In the genomic region with DNA sequence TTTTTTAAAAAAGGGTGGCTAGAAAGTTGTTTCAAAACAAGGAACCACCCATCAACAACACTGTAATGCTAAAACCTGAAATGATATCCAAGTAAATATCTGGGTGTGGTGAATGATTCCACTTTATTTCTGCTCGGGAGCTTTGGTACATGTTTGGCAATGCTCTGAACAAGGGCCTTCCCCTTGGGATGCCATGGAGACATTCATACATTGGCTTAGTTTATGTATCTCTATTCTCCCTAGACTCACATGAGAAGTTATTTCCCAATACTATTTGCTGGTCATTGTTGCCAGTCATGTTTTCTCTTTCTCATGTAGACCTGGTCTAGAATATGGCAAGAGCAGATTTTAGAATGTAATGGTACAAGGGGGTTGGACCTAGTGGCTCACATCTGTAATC, we compare ENCODE assay signal across 16 cellular contexts. TPM values are rescaled to one million over a fixed set of nuclear protein-coding genes. Genes with fewer than 3 reads are reported as not detected.
DNase-seq lines count a peak whose midpoint lies in the region; ATAC-seq, FAIRE-seq and TF ChIP-seq lines count a peak whose summit lies in the region.
"Had no signal": no experiment of that assay in that cellular context is flagged by ENCODE, and none has a peak within 500 bp of the region (broad histone marks: within the 10 kb centered on the region; RNA-seq: fewer than 3 reads in every experiment).

No MANE protein-coding gene starts in this region.

- ATAC-seq in A549 (no peak), gastroesophageal sphincter (peak; percentile 60), gastrocnemius medialis (peak; percentile 30 to 49), HG03457 (IDR thresholded peaks at IDR 0.05; ENCODE audit: unreplicated experiment) (no peak), HG03135 (IDR thresholded peaks at IDR 0.05; ENCODE audit: unreplicated experiment) (no peak)

- H3K9me3 ChIP-seq in A549 (no peaks in the 10 kb centered on the region), gastroesophageal sphincter (peaks cover 0 to 6% (median 0%) of the 10 kb centered on the region in 3 donors), gastrocnemius medialis (no peaks in the 10 kb centered on the region), MM.1S (replicated peaks; ENCODE audit: insufficient read depth, low read length) (no peaks in the 10 kb centered on the region)

- H3K4me1 Mint-ChIP-seq in activated CD4-positive, alpha-beta T cell treated with anti-CD3 and anti-CD28 coated beads, Interleukin-2, amount 10 ng/mL, durations not matched to agents 7 days and 5 days = peaks cover 5% of the 10 kb centered on the region

- POLR2A ChIA-PET in A549 (lab: Yijun Ruan, JAX) = no interaction called here
- POLR2A ChIA-PET in activated CD4-positive, alpha-beta T cell treated with anti-CD3 and anti-CD28 coated beads, Interleukin-2, amount 10 ng/mL, durations not matched to agents 7 days and 5 days (lab: Charles Lee) = no interaction called here

- no peaks in the 10 kb centered on the region for H4K20me1 ChIP-seq in MM.1S (ENCODE audit: insufficient read depth, low read length)
- H4K20me1 ChIP-seq: BLaER1 treated with 17β-estradiol and CSF1 and Interleukin-3, amounts not matched to agents 10 nM and 100 nM had no signal

- no peak overlapping the region for H2AFZ ChIP-seq in MM.1S (ENCODE audit: low read length)

- H3K27ac ChIP-seq in A549 (no peak overlapping the region), coronary artery (peak overlapping the region in 1 of 2 donors; percentile 32), gastroesophageal sphincter (no peak overlapping the region), gastrocnemius medialis (no peak overlapping the region), MM.1S (ENCODE audit: low read length) (no peak overlapping the region)
- H3K27ac ChIP-seq: 22Rv1; BLaER1 treated with 17β-estradiol and CSF1 and Interleukin-3, amounts not matched to agents 10 nM and 100 nM had no signal

- no peak overlapping the region for H3K4me3 Mint-ChIP-seq in activated CD4-positive, alpha-beta T cell treated with anti-CD3 and anti-CD28 coated beads, Interleukin-2, amount 10 ng/mL, durations not matched to agents 7 days and 5 days
- H3K4me3 Mint-ChIP-seq: CD4-positive, CD25-positive, alpha-beta regulatory T cell; HFFc6 had no signal

- H3K36me3 Mint-ChIP-seq in activated CD4-positive, alpha-beta T cell treated with anti-CD3 and anti-CD28 coated beads, Interleukin-2, amount 10 ng/mL, durations not matched to agents 7 days and 5 days (ENCODE audit: low read depth) = peaks cover 3% of the 10 kb centered on the region

- H3K9me2 ChIP-seq in MM.1S (replicated peaks; ENCODE audit: insufficient read depth, low read length) = no peaks in the 10 kb centered on the region

- TF ChIP-seq POLR2A in A549 (IDR thresholded peaks at IDR 0.05; ENCODE audit: low read length) (no peak), gastroesophageal sphincter (IDR thresholded peaks at IDR 0.05) (no peak), gastrocnemius medialis (IDR thresholded peaks at IDR 0.05) (no peak)

- no peak for DNase-seq in A549 (ENCODE audit: low read depth in 1 of 2, low spot score in 1 of 2)
- DNase-seq in coronary artery (ENCODE audit: low spot score) = peak; percentile 22
- no peak for DNase-seq in gastrocnemius medialis
- DNase-seq in MM.1S = no peak
- DNase-seq in activated CD4-positive, alpha-beta T cell treated with anti-CD3 and anti-CD28 coated beads, Interleukin-2, amount 10 ng/mL, durations not matched to agents 7 days and 5 days = no peak
- DNase-seq: ACHN; CD4-positive, CD25-positive, alpha-beta regulatory T cell; DMS53; GF-D8; HCEC 1CT; HFFc6 had no signal

- H3K27ac Mint-ChIP-seq in activated CD4-positive, alpha-beta T cell treated with anti-CD3 and anti-CD28 coated beads, Interleukin-2, amount 10 ng/mL, durations not matched to agents 7 days and 5 days = no peak overlapping the region
- H3K27ac Mint-ChIP-seq: CD4-positive, CD25-positive, alpha-beta regulatory T cell had no signal

- CTCF ChIA-PET in A549 (lab: Yijun Ruan, JAX) = interaction anchor here (0.9 kb wide), 1 partner anchor 17 kb away, joined by 3 read pairs; no protein-coding TSS in a partner anchor
- CTCF ChIA-PET in activated CD4-positive, alpha-beta T cell treated with anti-CD3 and anti-CD28 coated beads, Interleukin-2, amount 10 ng/mL, durations not matched to agents 7 days and 5 days (lab: Charles Lee) = no interaction called here

- 100% methylated on average over 1 of the region's 1 CpG for WGBS in A549 (ENCODE audit: missing lambda C conversion rate)
- WGBS in gastroesophageal sphincter (ENCODE audit: low coverage in 1 of 2), 2 donors = 67 to 75% methylated on average over 1 of the region's 1 CpG

- H3K27me3 Mint-ChIP-seq in activated CD4-positive, alpha-beta T cell treated with anti-CD3 and anti-CD28 coated beads, Interleukin-2, amount 10 ng/mL, durations not matched to agents 7 days and 5 days = no peaks in the 10 kb centered on the region

- peaks cover 20% of the 10 kb centered on the region for H3K9me3 Mint-ChIP-seq in activated CD4-positive, alpha-beta T cell treated with anti-CD3 and anti-CD28 coated beads, Interleukin-2, amount 10 ng/mL, durations not matched to agents 7 days and 5 days

- H3K27me3 ChIP-seq in gastroesophageal sphincter (no peaks in the 10 kb centered on the region), gastrocnemius medialis (no peaks in the 10 kb centered on the region), MM.1S (replicated peaks; ENCODE audit: insufficient read depth, low read length) (no peaks in the 10 kb centered on the region)
- H3K27me3 ChIP-seq: BLaER1 treated with 17β-estradiol and CSF1 and Interleukin-3, amounts not matched to agents 10 nM and 100 nM had no signal

- intact Hi-C loops in gastrocnemius medialis (cut with DNase I; ENCODE audit: low total_unique reads) = no loop called here

- TF ChIP-seq CTCF in A549 (IDR thresholded peaks at IDR 0.05) = no peak
- TF ChIP-seq CTCF in coronary artery (IDR thresholded peaks at IDR 0.05) = no peak
- TF ChIP-seq CTCF in gastroesophageal sphincter (IDR thresholded peaks at IDR 0.05) = no peak
- no peak for TF ChIP-seq CTCF in gastrocnemius medialis (IDR thresholded peaks at IDR 0.05 in 4 of 5, conservative IDR thresholded peaks at IDR 0.05 in 1 of 5)
- TF ChIP-seq CTCF in MM.1S (IDR thresholded peaks at IDR 0.05; ENCODE audit: low read length) = no peak

- H3K9ac ChIP-seq in MM.1S (ENCODE audit: low read length) = no peak overlapping the region
- H3K9ac ChIP-seq: BLaER1 treated with 17β-estradiol and CSF1 and Interleukin-3, amounts not matched to agents 10 nM and 100 nM had no signal

- H3F3A ChIP-seq in MM.1S (ENCODE audit: insufficient read depth, low read length) = no peaks in the 10 kb centered on the region

- in situ Hi-C loops in gastrocnemius medialis (cut with MboI; ENCODE audit: low sequenced_read_pairs in 4 of 4) = no loop called here

- no peaks in the 10 kb centered on the region for H3K79me2 ChIP-seq in MM.1S (ENCODE audit: low read length)

- 0 out of 3 replicates have a peak, but pooled peaks cover 4% of the 10 kb centered on the region for H3K4me1 ChIP-seq in A549
- H3K4me1 ChIP-seq in gastroesophageal sphincter = no peaks in the 10 kb centered on the region
- H3K4me1 ChIP-seq in gastrocnemius medialis = no peaks in the 10 kb centered on the region
- no peaks in the 10 kb centered on the region for H3K4me1 ChIP-seq in MM.1S (ENCODE audit: low read length)

- H3K4me3 ChIP-seq in A549 (no peak overlapping the region), coronary artery (no peak overlapping the region), gastroesophageal sphincter (no peak overlapping the region), gastrocnemius medialis (no peak overlapping the region), MM.1S (ENCODE audit: low read length) (no peak overlapping the region)
- H3K4me3 ChIP-seq: BLaER1 treated with 17β-estradiol and CSF1 and Interleukin-3, amounts not matched to agents 10 nM and 100 nM had no signal

- no peak for TF ChIP-seq RAD21 in A549 (conservative IDR thresholded peaks at IDR 0.05 in 1 of 2, IDR thresholded peaks at IDR 0.05 in 1 of 2)

- no peaks in the 10 kb centered on the region for H3K36me3 ChIP-seq in gastroesophageal sphincter
- no peaks in the 10 kb centered on the region for H3K36me3 ChIP-seq in gastrocnemius medialis
- no peaks in the 10 kb centered on the region for H3K36me3 ChIP-seq in MM.1S (replicated peaks; ENCODE audit: insufficient read depth, low read length)

- H3K4me2 ChIP-seq in A549 (no peak overlapping the region), MM.1S (ENCODE audit: low read depth, low read length) (no peak overlapping the region)
- H3K4me2 ChIP-seq: BLaER1 treated with 17β-estradiol and CSF1 and Interleukin-3, amounts not matched to agents 10 nM and 100 nM had no signal

- TF ChIP-seq EP300 in A549 (IDR thresholded peaks at IDR 0.05) = no peak
- TF ChIP-seq EP300 in gastroesophageal sphincter (IDR thresholded peaks at IDR 0.05) = no peak

- no peak for FAIRE-seq in A549 (lab: Jason Lieb, UNC)

TF ChIP-seq in A549, 52 proteins besides CTCF, POLR2A, EP300 and RAD21:
- TF ChIP-seq NFE2L2 (conservative IDR thresholded peaks at IDR 0.05; ENCODE audit: low read length) (0 out of 2 replicates have a peak, but pooled peaks have one; percentile 30), CHD4 (IDR thresholded peaks at IDR 0.05; ENCODE audit: borderline replicate concordance) (no peak)
TF ChIP-seq in A549: peak in this region for 1.

RNA-seq across cellular contexts. Expression of a gene that starts 22.9 kb away (rescaled TPM):
- polyA plus RNA-seq in A549 (2011; rRNA removed) (0.57 and 0.82 TPM in 2 replicates), A549 (2017; fragmentation: RNase III; extraction: RNeasy Plus Mini Kit Qiagen cat#74134 plus additional on column Dnase treatment) (0.35 to 0.59 TPM (median 0.42 TPM) in 3 replicates)
- polyA plus RNA-seq in A549 (2012; cell fraction: cytosol; rRNA removed) = 0.12 and 0.21 TPM in 2 replicates
- polyA plus RNA-seq in A549 (2012; cell fraction: nucleus; rRNA removed) = 0.11 and 0.19 TPM in 2 replicates
- 0.25 and 0.44 TPM in 2 replicates for polyA minus RNA-seq in A549 (2011; rRNA and poly(A)+ RNA removed)
- total RNA-seq in gastroesophageal sphincter (under 1 TPM in 3 of 4 donors, not detected in 1; 0.23 to 0.72 (median 0.67) TPM), gastrocnemius medialis (under 1 TPM in 2 of 4 donors, not detected in 2; 0.31 to 0.73 TPM)
- 1 to 10 TPM; 2.4 to 2.5 TPM for total RNA-seq in activated CD4-positive, alpha-beta T cell treated with anti-CD3 and anti-CD28 coated beads, Interleukin-2, amount 10 ng/mL, durations not matched to agents 7 days and 5 days

Comparison
In these comparisons a context has a peak if more than half of its experiments do, and no peak if none do; other contexts are left out.
1. ATAC-seq: peak in gastroesophageal sphincter (single experiment) and gastrocnemius medialis (2 of 2); none in A549 (0 of 2), HG03457 (single experiment) and HG03135 (single experiment).